ENCODE assay signal across 14 cellular contexts in the genomic region with DNA sequence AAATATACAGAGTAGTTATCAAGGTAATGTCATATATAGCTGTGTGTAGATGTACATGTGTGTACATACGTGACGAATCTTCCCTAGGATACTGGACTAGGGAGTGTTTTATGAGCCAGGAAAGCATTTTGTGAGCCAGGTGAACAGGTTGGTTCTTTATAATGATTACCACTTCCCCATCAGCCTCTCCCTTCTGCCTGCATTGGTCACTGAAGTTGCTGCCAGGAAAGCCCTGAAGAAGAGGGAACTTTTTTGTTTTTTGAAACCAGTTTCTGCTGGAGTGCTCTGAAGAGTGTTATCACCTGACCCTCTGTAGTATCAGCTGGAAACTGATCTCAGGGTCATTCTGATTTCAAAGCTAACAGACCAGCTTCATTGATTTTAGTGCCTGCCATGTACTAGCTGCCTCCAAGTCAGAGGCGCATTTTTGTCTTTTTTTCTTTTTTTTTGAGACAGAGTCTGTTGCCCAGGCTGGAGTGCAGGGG. TPM values are rescaled to one million over a fixed set of nuclear protein-coding genes. Genes with fewer than 3 reads are reported as not detected.
DNase-seq lines count a peak whose midpoint lies in the region; ATAC-seq, FAIRE-seq and TF ChIP-seq lines count a peak whose summit lies in the region.
"Had no signal": no experiment of that assay in that cellular context is flagged by ENCODE, and none has a peak within 500 bp of the region (broad histone marks: within the 10 kb centered on the region; RNA-seq: fewer than 3 reads in every experiment).

No MANE protein-coding gene starts in this region.

- H3K79me2 ChIP-seq in astrocyte (ENCODE audit: insufficient read depth, low read length), result no peaks in the 10 kb centered on the region

- H3K27me3 ChIP-seq in astrocyte (ENCODE audit: insufficient read depth, low read length), result no peaks in the 10 kb centered on the region

- no peaks in the 10 kb centered on the region for H3K9me3 ChIP-seq in astrocyte (ENCODE audit: insufficient read depth, low read depth, low read length)

- no peak overlapping the region for H2AFZ ChIP-seq in astrocyte (ENCODE audit: low read depth, low read length)

- H3K27ac Mint-ChIP-seq in astrocyte (ENCODE audit: unreplicated experiment), result peak overlapping the region; percentile 14
- H3K27ac Mint-ChIP-seq: activated CD8-positive, alpha-beta memory T cell treated with anti-CD3 and anti-CD28 coated beads, Interleukin-2, amount 10 ng/mL, durations not matched to agents 7 days and 5 days; T-helper 1 cell treated with Interleukin-12 subunit alpha and Interleukin-12 subunit beta and Interleukin-4 antibody, amounts not matched to agents 30 μg/mL and 1 μg/mL, for 36 hours had no signal

- ATAC-seq in left colon, result peak; percentile 74
- no peak for ATAC-seq in GM21737 (IDR thresholded peaks at IDR 0.05; ENCODE audit: unreplicated experiment)
- no peak for ATAC-seq in HG03457 (IDR thresholded peaks at IDR 0.05; ENCODE audit: unreplicated experiment)
- ATAC-seq: activated CD8-positive, alpha-beta memory T cell treated with anti-CD3 and anti-CD28 coated beads, Interleukin-2, amount 10 ng/mL, durations not matched to agents 7 days and 5 days had no signal

- no peak for TF ChIP-seq CTCF in astrocyte (IDR thresholded peaks at IDR 0.05; ENCODE audit: insufficient read depth, low read depth, low read length)

- no peaks in the 10 kb centered on the region for H3K9me3 Mint-ChIP-seq in astrocyte (ENCODE audit: unreplicated experiment)
- H3K9me3 Mint-ChIP-seq: T-helper 1 cell treated with Interleukin-12 subunit alpha and Interleukin-12 subunit beta and Interleukin-4 antibody, amounts not matched to agents 30 μg/mL and 1 μg/mL, for 36 hours had no signal

- peak; percentile 71 for DNase-seq in NCI-H2029 (lab: John Stamatoyannopoulos, UW)
- no peak for DNase-seq in astrocyte (ENCODE audit: low read depth)
- DNase-seq in left colon, result peak in 1 of 2 donors; percentile 64
- no peak for DNase-seq in substantia nigra (lab: John Stamatoyannopoulos, UW)
- no peak for DNase-seq in GF-D8 (lab: John Stamatoyannopoulos, UW)
- DNase-seq: activated CD8-positive, alpha-beta memory T cell treated with anti-CD3 and anti-CD28 coated beads, Interleukin-2, amount 10 ng/mL, durations not matched to agents 7 days and 5 days; DND-41; effector memory CD4-positive, alpha-beta T cell; NCI-H1417 treated with DMSO at 0.1 percent for 48 hours had no signal

- H3K36me3 ChIP-seq in astrocyte (ENCODE audit: insufficient read depth, low read length), result peaks cover 9% of the 10 kb centered on the region

- H3K4me1 Mint-ChIP-seq in astrocyte (ENCODE audit: low read depth, unreplicated experiment), result peaks cover 12% of the 10 kb centered on the region

- no peak overlapping the region for H3K9ac ChIP-seq in astrocyte (ENCODE audit: low read length)

- no peaks in the 10 kb centered on the region for H3K27me3 Mint-ChIP-seq in astrocyte (ENCODE audit: low read depth, unreplicated experiment)
- H3K27me3 Mint-ChIP-seq: activated CD8-positive, alpha-beta memory T cell treated with anti-CD3 and anti-CD28 coated beads, Interleukin-2, amount 10 ng/mL, durations not matched to agents 7 days and 5 days had no signal

- no peak overlapping the region for H3K27ac ChIP-seq in astrocyte (ENCODE audit: low read depth, low read length)
- H3K27ac ChIP-seq in substantia nigra (ENCODE audit: low read depth, low read length, poor library complexity, severe bottlenecking), result peak overlapping the region; percentile 46

- H3K4me2 ChIP-seq in astrocyte (ENCODE audit: low read length), result no peak overlapping the region

- peaks cover 3% of the 10 kb centered on the region for H3K4me1 ChIP-seq in astrocyte (ENCODE audit: insufficient read depth, low read length)

- H3K36me3 Mint-ChIP-seq in astrocyte (ENCODE audit: low read depth, unreplicated experiment), result peaks cover 25% of the 10 kb centered on the region
- H3K36me3 Mint-ChIP-seq: activated CD8-positive, alpha-beta memory T cell treated with anti-CD3 and anti-CD28 coated beads, Interleukin-2, amount 10 ng/mL, durations not matched to agents 7 days and 5 days had no signal

- H4K20me1 ChIP-seq in astrocyte (ENCODE audit: insufficient read depth, low read length), result peaks cover 24% of the 10 kb centered on the region

- no peak for FAIRE-seq in astrocyte (lab: Jason Lieb, UNC)
- FAIRE-seq: GM18507 had no signal

- intact Hi-C loops in left colon (cut with DNase I, micrococcal nuclease), result no loop called here

- no peak overlapping the region for H3K4me3 ChIP-seq in astrocyte (ENCODE audit: insufficient read depth, low read depth, low read length)

- no peak overlapping the region for H3K4me3 Mint-ChIP-seq in astrocyte (ENCODE audit: unreplicated experiment)
- H3K4me3 Mint-ChIP-seq: activated CD8-positive, alpha-beta memory T cell treated with anti-CD3 and anti-CD28 coated beads, Interleukin-2, amount 10 ng/mL, durations not matched to agents 7 days and 5 days; T-helper 1 cell treated with Interleukin-12 subunit alpha and Interleukin-12 subunit beta and Interleukin-4 antibody, amounts not matched to agents 30 μg/mL and 1 μg/mL, for 36 hours had no signal

RNA-seq across cellular contexts. Expression of a gene that starts 14.2 kb away (rescaled TPM):
- total RNA-seq in astrocyte (1.4 and 4.2 TPM in 2 replicates), left colon (100 to 1,000 TPM; 499 to 535 TPM)
- total RNA-seq: activated CD8-positive, alpha-beta memory T cell treated with anti-CD3 and anti-CD28 coated beads, Interleukin-2, amount 10 ng/mL, durations not matched to agents 7 days and 5 days; myocyte had no signal

Comparison
In these comparisons a context has a peak if more than half of its experiments do, and no peak if none do; other contexts are left out.
1. RNA of a gene that starts 14.2 kb away (total RNA-seq): 499 to 535 TPM in left colon; 1.4 to 4.2 TPM in astrocyte; every median in the first group is over 10 times any median in the second.